ENCODE assay signal across 1 cellular context in the genomic region with DNA sequence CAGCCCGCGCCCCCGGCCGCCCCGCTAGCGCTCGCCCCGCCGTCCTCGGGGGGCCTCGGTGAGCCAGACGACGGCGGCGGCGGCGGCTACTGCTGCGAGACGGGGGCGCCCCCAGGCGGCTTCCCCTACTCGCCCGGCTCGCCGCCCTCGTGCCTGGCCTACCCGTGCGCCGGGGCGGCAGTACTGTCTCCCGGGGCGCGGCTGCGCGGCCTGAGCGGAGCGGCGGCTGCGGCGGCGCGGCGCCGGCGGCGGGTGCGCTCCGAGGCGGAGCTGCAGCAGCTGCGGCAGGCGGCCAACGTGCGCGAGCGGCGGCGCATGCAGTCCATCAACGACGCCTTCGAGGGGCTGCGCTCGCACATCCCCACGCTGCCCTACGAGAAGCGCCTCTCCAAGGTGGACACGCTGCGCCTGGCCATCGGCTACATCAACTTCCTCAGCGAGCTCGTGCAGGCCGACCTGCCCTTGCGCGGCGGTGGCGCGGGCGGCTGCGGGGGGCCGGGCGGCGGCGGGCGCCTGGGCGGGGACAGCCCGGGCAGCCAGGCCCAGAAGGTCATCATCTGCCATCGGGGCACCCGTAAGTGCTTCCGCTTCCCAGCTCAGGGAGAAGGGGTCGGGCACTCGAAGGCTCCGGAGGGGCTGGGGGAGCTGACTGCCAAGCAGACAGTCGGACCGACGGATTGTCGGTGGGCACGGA.
TF ChIP-seq lines count a peak whose summit lies in the region.

No MANE protein-coding gene starts in this region.

TF ChIP-seq in WTC11, 78 proteins besides CTCF, POLR2A, EP300 and RAD21 (continued from another document):
- TF ChIP-seq ATF6 (CRISPR knock-in tag; IDR thresholded peaks at IDR 0.05): no peak
- TF ChIP-seq SMAD4 (CRISPR knock-in tag; IDR thresholded peaks at IDR 0.05): no peak
- no peak for TF ChIP-seq MYBL2 (CRISPR knock-in tag; IDR thresholded peaks at IDR 0.05)
- 0 out of 2 replicates have a peak, but pooled peaks have one; percentile 42 for TF ChIP-seq FOXK1 (CRISPR knock-in tag; IDR thresholded peaks at IDR 0.05)
- TF ChIP-seq KAT7 (CRISPR knock-in tag; IDR thresholded peaks at IDR 0.05; ENCODE audit: borderline replicate concordance): no peak
- TF ChIP-seq, protein P1, sequence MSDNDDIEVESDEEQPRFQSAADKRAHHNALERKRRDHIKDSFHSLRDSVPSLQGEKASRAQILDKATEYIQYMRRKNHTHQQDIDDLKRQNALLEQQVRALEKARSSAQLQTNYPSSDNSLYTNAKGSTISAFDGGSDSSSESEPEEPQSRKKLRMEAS (CRISPR knock-in tag; IDR thresholded peaks at IDR 0.05): peak; percentile 44; the same call in 1 of the 2 replicates
TF ChIP-seq in WTC11: peak in this region for 7.
